In genomic region chr12:59304077-59304721, GRCh38 we compare ENCODE assay signal across 15 cellular contexts.
DNase-seq lines count a peak whose midpoint lies in the region; ATAC-seq, FAIRE-seq and TF ChIP-seq lines count a peak whose summit lies in the region.
"Had no signal": no experiment of that assay in that cellular context is flagged by ENCODE, and none has a peak within 500 bp of the region (broad histone marks: within the 10 kb centered on the region; RNA-seq: fewer than 3 reads in every experiment).

No MANE protein-coding gene starts in this region.

- H2BK15ac ChIP-seq in H9 (ENCODE audit: low read depth, low read length) = no peak overlapping the region
- no peak overlapping the region for H2BK15ac ChIP-seq in H1 (ENCODE audit: low read length)

- CTCF ChIA-PET in H1 (lab: Charles Lee; ENCODE audit: partially characterized antibody) = interaction anchor here (0.7 to 1.5 kb wide), 13 partner anchors 9 to 131 kb away, joined by 3 to 6 read pairs (median 3); no protein-coding TSS in a partner anchor
- CTCF ChIA-PET in activated naive CD4-positive, alpha-beta T cell treated with anti-CD3 and anti-CD28 coated beads for 36 hours (lab: Charles Lee) = interaction anchor here (1.0 kb wide), 1 partner anchor 11 kb away, joined by 3 read pairs; no protein-coding TSS in a partner anchor

- H2AK5ac ChIP-seq in H9 (ENCODE audit: insufficient read length, low read length) = no peak overlapping the region
- no peak overlapping the region for H2AK5ac ChIP-seq in H1 (ENCODE audit: low read depth, low read length)

- in situ Hi-C loops in brain microvascular endothelial cell (cut with HindIII; ENCODE audit: low pct_ligation_motif_present, low sequenced_read_pairs) = no loop called here

- H2BK20ac ChIP-seq in H9 (ENCODE audit: low read depth, low read length, poor library complexity, severe bottlenecking) = no peak overlapping the region
- no peak overlapping the region for H2BK20ac ChIP-seq in H1 (ENCODE audit: low read length)

- H2BK120ac ChIP-seq in H9 (ENCODE audit: low read depth, low read length, poor library complexity, severe bottlenecking) (no peak overlapping the region), H1 (replicated peaks; ENCODE audit: low read depth, low read length) (no peak overlapping the region)

- H3K18ac ChIP-seq in H9 (ENCODE audit: insufficient read length, low read depth, low read length) (no peak overlapping the region), H1 (ENCODE audit: extremely low read depth, low read length) (no peak overlapping the region)

- H3K4me1 ChIP-seq in H9 (ENCODE audit: insufficient read depth, low read length) = no peaks in the 10 kb centered on the region; the same call in 1 of the 2 replicates
- no peaks in the 10 kb centered on the region for H3K4me1 ChIP-seq in H1 (replicated peaks in 1 of 4; ENCODE audit: control insufficient read depth in 3 of 4, insufficient read depth in 4 of 4, low read length in 3 of 4)

- TF ChIP-seq CTCF in H9 (conservative IDR thresholded peaks at IDR 0.05) (0 out of 3 replicates have a peak, but pooled peaks have one; percentile 19), H1 (IDR thresholded peaks at IDR 0.05; ENCODE audit: control extremely low read depth in 1 of 3, insufficient read depth in 1 of 3, low read depth in 1 of 3, low read length in 3 of 3) (no peak), brain microvascular endothelial cell (IDR thresholded peaks at IDR 0.05; ENCODE audit: low read depth, low read length, missing control alignments) (no peak)

- H3K4me1 Mint-ChIP-seq in H9 = peaks cover 0 to 2% of the 10 kb centered on the region in 2 experiments; a peak in 1 of 4 replicates
- H3K4me1 Mint-ChIP-seq in activated naive CD4-positive, alpha-beta T cell treated with anti-CD3 and anti-CD28 coated beads for 36 hours (ENCODE audit: low read depth) = no peaks in the 10 kb centered on the region
- H3K4me1 Mint-ChIP-seq: B cell; CD4-positive, alpha-beta memory T cell; IgD-negative memory B cell had no signal

- FAIRE-seq in H1 (lab: Jason Lieb, UNC) = no peak
- FAIRE-seq in GM12892 (lab: Jason Lieb, UNC) = no peak
- FAIRE-seq: A204.1, GM12878 had no signal

- H3K27me3 ChIP-seq in H9 (ENCODE audit: insufficient read depth, low read length) (no peaks in the 10 kb centered on the region), H1 (replicated peaks in 1 of 4; ENCODE audit: control insufficient read depth in 3 of 4, extremely low read depth in 1 of 4, insufficient read depth in 3 of 4, low read length in 3 of 4) (no peaks in the 10 kb centered on the region), brain microvascular endothelial cell (replicated peaks) (no peaks in the 10 kb centered on the region)

- no peak overlapping the region for H3K23ac ChIP-seq in H9 (ENCODE audit: insufficient read length, low read depth, low read length)
- H3K23ac ChIP-seq in H1 (ENCODE audit: insufficient read length) = no peak overlapping the region

- H3K4me3 ChIP-seq in H1 (ENCODE audit: extremely low read depth in 1 of 4, insufficient read depth in 2 of 4, low read depth in 3 of 4, low read length in 4 of 4) (no peak overlapping the region), brain microvascular endothelial cell (ENCODE audit: low read depth, low read length) (no peak overlapping the region)
- H3K4me3 ChIP-seq: GM12878 had no signal

- H3K27ac Mint-ChIP-seq in H9 = no peak overlapping the region
- H3K27ac Mint-ChIP-seq in activated naive CD4-positive, alpha-beta T cell treated with anti-CD3 and anti-CD28 coated beads for 36 hours = no peak overlapping the region
- H3K27ac Mint-ChIP-seq: B cell; CD4-positive, alpha-beta memory T cell had no signal

- no CpG with 5 or more reads among the region's 5 CpGs for WGBS in H9 (ENCODE audit: extremely low coverage, insufficient read length, low lambda C conversion rate)
- WGBS in H1 (ENCODE audit: extremely low coverage in 1 of 2, insufficient coverage in 1 of 2, insufficient read length in 1 of 2, insufficient replicate concordance in 2 of 2, low coverage in 1 of 2, low lambda C conversion rate in 2 of 2, missing lambda C conversion rate in 1 of 2), 2 experiments = 77% methylated on average over 5 of the region's 5 CpGs; no CpG with 5 or more reads in 1 of the 2 experiments

- H4K5ac ChIP-seq in H9 (ENCODE audit: insufficient read length, low read depth, low read length) (no peak overlapping the region), H1 (ENCODE audit: insufficient read length, low read depth, low read length) (no peak overlapping the region)

- H3K36me3 ChIP-seq in H1 (ENCODE audit: control insufficient read depth in 2 of 4, insufficient read depth in 4 of 4, low read length in 3 of 4) (no peaks in the 10 kb centered on the region), brain microvascular endothelial cell (replicated peaks) (no peaks in the 10 kb centered on the region)

- no peak for DNase-seq in H9
- peak; percentile 10 for DNase-seq in NCI-H69 (lab: John Stamatoyannopoulos, UW)
- DNase-seq in H1 (ENCODE audit: low read depth in 1 of 2, low spot score in 2 of 2) = no peak
- DNase-seq in brain microvascular endothelial cell = no peak
- no peak for DNase-seq in activated naive CD4-positive, alpha-beta T cell treated with anti-CD3 and anti-CD28 coated beads for 36 hours
- no peak for DNase-seq in GM12892 (ENCODE audit: insufficient read length)
- DNase-seq: C1 segment of cervical spinal cord; CD4-positive, alpha-beta memory T cell; DMS79 had no signal

- H3K27ac ChIP-seq in H9 (ENCODE audit: insufficient read length, low read depth, low read length) (no peak overlapping the region), H1 (ENCODE audit: low read depth, low read length) (no peak overlapping the region), brain microvascular endothelial cell (no peak overlapping the region)

- no peak overlapping the region for H2BK5ac ChIP-seq in H9 (ENCODE audit: insufficient read length, low read length)
- no peak overlapping the region for H2BK5ac ChIP-seq in H1 (ENCODE audit: low read depth, low read length)

- no peaks in the 10 kb centered on the region for H3K79me1 ChIP-seq in H9 (ENCODE audit: insufficient read depth, low read depth, low read length, poor library complexity, severe bottlenecking)
- no peaks in the 10 kb centered on the region for H3K79me1 ChIP-seq in H1 (ENCODE audit: low read depth, low read length)

- H3K56ac ChIP-seq in H9 (ENCODE audit: insufficient read length, low read depth, low read length) (no peak overlapping the region), H1 (replicated peaks; ENCODE audit: insufficient read length, low read depth, low read length) (no peak overlapping the region)

- TF ChIP-seq EP300 in H1 (IDR thresholded peaks at IDR 0.05; ENCODE audit: borderline replicate concordance in 1 of 2, low read depth in 2 of 2, low read length in 2 of 2) = no peak

- H2AFZ ChIP-seq in H9 (ENCODE audit: low read length) (no peak overlapping the region), H1 (ENCODE audit: low read length) (no peak overlapping the region)

- TF ChIP-seq POLR2A in H1 (IDR thresholded peaks at IDR 0.05; ENCODE audit: control extremely low read depth in 1 of 2, low read depth in 2 of 2, low read length in 2 of 2) (no peak), GM12892 (IDR thresholded peaks at IDR 0.05; ENCODE audit: low read depth, low read length) (no peak)

- no peaks in the 10 kb centered on the region for H3K23me2 ChIP-seq in H9 (ENCODE audit: insufficient read length, low read depth, low read length, poor library complexity, severe bottlenecking)
- H3K23me2 ChIP-seq in H1 (ENCODE audit: low read depth, low read length) = no peaks in the 10 kb centered on the region

- no peak for ATAC-seq in HG02884 (IDR thresholded peaks at IDR 0.05; ENCODE audit: unreplicated experiment)
- ATAC-seq: GM12878, HCT116 had no signal

- H3K79me2 ChIP-seq in H9 (ENCODE audit: insufficient read depth, low read length) (no peaks in the 10 kb centered on the region), H1 (ENCODE audit: control insufficient read depth in 1 of 2, insufficient read depth in 2 of 2, low read length in 2 of 2) (no peaks in the 10 kb centered on the region)

- H3K27me3 Mint-ChIP-seq in H9 (ENCODE audit: low read depth) = peaks cover 8% of the 10 kb centered on the region; the same call in 1 of the 2 replicates
- H3K27me3 Mint-ChIP-seq in activated naive CD4-positive, alpha-beta T cell treated with anti-CD3 and anti-CD28 coated beads for 36 hours (ENCODE audit: low read depth) = peaks cover 5% of the 10 kb centered on the region
- H3K27me3 Mint-ChIP-seq: B cell, IgD-negative memory B cell had no signal

- H3K4me3 Mint-ChIP-seq in H9 = no peak overlapping the region
- H3K4me3 Mint-ChIP-seq in activated naive CD4-positive, alpha-beta T cell treated with anti-CD3 and anti-CD28 coated beads for 36 hours = no peak overlapping the region
- H3K4me3 Mint-ChIP-seq: B cell; CD4-positive, alpha-beta memory T cell; IgD-negative memory B cell had no signal

- H3T11ph ChIP-seq in H9 (ENCODE audit: low read length) = no peak overlapping the region

- H4K20me1 ChIP-seq in H9 (ENCODE audit: control insufficient read depth, insufficient read depth, insufficient read length) = no peaks in the 10 kb centered on the region
- H4K20me1 ChIP-seq in H1 (replicated peaks in 1 of 2; ENCODE audit: control insufficient read depth in 1 of 2, insufficient read depth in 2 of 2, low read length in 2 of 2) = no peaks in the 10 kb centered on the region

- no peak overlapping the region for H3K14ac ChIP-seq in H9 (ENCODE audit: insufficient read depth, low read length)
- H3K14ac ChIP-seq in H1 (ENCODE audit: insufficient read length) = no peak overlapping the region

- no peaks in the 10 kb centered on the region for H3K9me3 ChIP-seq in H9 (ENCODE audit: control insufficient read depth, low read depth, low read length)
- no peaks in the 10 kb centered on the region for H3K9me3 ChIP-seq in H1 (ENCODE audit: insufficient read depth in 2 of 2, low read depth in 1 of 2, low read length in 1 of 2)

- no peak overlapping the region for H4K91ac ChIP-seq in H9 (ENCODE audit: insufficient read length, low read depth, low read length)
- H4K91ac ChIP-seq in H1 (replicated peaks; ENCODE audit: insufficient read length, low read length) = no peak overlapping the region

- intact Hi-C loops in activated naive CD4-positive, alpha-beta T cell treated with anti-CD3 and anti-CD28 coated beads for 36 hours (cut with micrococcal nuclease) = no loop called here

- peaks cover 9 to 25% (median 22%) of the 10 kb centered on the region in 3 experiments for H3K36me3 Mint-ChIP-seq in H9 (ENCODE audit: insufficient read depth in 1 of 3, low read depth in 3 of 3)
- no peaks in the 10 kb centered on the region for H3K36me3 Mint-ChIP-seq in activated naive CD4-positive, alpha-beta T cell treated with anti-CD3 and anti-CD28 coated beads for 36 hours (ENCODE audit: low read depth)
- H3K36me3 Mint-ChIP-seq: CD4-positive, alpha-beta memory T cell; IgD-negative memory B cell had no signal

- peaks cover 10 to 24% of the 10 kb centered on the region in 2 experiments; a peak in 4 of 5 replicates for H3K9me3 Mint-ChIP-seq in H9
- peaks cover 4% of the 10 kb centered on the region for H3K9me3 Mint-ChIP-seq in activated naive CD4-positive, alpha-beta T cell treated with anti-CD3 and anti-CD28 coated beads for 36 hours

- no peak overlapping the region for H2BK12ac ChIP-seq in H9 (ENCODE audit: insufficient read length, low read depth, low read length)
- no peak overlapping the region for H2BK12ac ChIP-seq in H1 (ENCODE audit: low read depth, low read length)

- H3K9ac ChIP-seq in H9 (ENCODE audit: extremely low read depth, insufficient read length, low read length) = no peak overlapping the region
- H3K9ac ChIP-seq in H1 (replicated peaks in 1 of 4; ENCODE audit: extremely low read depth in 1 of 4, low read depth in 3 of 4, low read length in 3 of 4) = no peak overlapping the region

- POLR2A ChIA-PET in H1 (lab: Charles Lee; ENCODE audit: partially characterized antibody) = interaction anchor here (0.9 to 2.9 kb wide), 6 partner anchors 9 to 22 kb away, joined by 3 to 11 read pairs (median 5); no protein-coding TSS in a partner anchor

- H3K4ac ChIP-seq in H9 (ENCODE audit: low read depth, low read length) = no peak overlapping the region
- H3K4ac ChIP-seq in H1 (replicated peaks; ENCODE audit: insufficient read length, low read depth, low read length) = no peak overlapping the region

- H3K4me2 ChIP-seq in H9 (ENCODE audit: insufficient read depth, insufficient read length, low read length) = no peak overlapping the region
- no peak overlapping the region for H3K4me2 ChIP-seq in H1 (ENCODE audit: insufficient read depth in 1 of 2, low read depth in 2 of 2, low read length in 2 of 2)

- TF ChIP-seq RAD21 in H1 (IDR thresholded peaks at IDR 0.05 in 1 of 2, conservative IDR thresholded peaks at IDR 0.05 in 1 of 2; ENCODE audit: low read depth in 2 of 2, low read length in 2 of 2) = peak; percentile 39 to 42; a peak in 3 of 4 replicates

- H4K8ac ChIP-seq in H9 (replicated peaks; ENCODE audit: insufficient read length, low read depth, low read length) (no peak overlapping the region), H1 (ENCODE audit: extremely low read depth, insufficient read depth, low read length) (no peak overlapping the region)
